8 cellular contexts compared by ENCODE assay signal in the genomic region with DNA sequence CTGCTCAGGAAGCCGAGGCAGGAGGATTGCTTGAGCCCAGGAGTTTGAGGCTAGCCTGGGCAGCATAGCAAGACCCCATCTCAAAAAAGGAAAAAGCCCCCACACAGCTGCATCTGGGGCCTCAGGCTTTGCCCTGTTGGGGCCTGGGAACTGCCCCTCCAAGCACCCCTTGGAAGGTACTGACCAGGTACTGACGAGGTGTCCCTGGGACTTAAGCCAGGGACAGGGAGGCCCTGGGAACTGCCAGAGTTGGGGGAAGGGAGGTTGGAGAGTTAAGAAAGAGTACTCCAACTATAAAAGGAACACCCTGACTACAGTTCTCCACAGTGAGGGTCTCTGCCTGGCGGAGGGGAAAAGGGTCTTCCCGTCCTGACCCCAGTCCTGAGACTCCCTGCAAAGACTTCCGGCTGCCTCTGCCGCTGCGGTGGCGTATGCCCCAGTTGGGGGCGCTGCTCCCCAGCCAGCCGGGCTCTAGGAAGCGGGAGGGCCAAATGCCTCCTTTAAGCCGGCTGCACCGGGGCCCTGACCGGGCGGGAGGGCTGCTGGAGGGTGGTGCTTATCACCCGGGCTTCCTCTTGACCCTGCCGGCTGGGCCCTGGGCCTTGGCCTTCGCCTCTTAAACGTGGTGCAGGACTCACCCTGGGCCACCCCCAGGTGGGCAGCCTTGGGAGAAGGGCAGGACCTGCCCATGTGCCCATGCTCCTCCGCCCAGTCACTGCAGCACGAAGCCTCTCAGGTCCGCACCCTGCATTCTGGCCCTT. TPM values are rescaled to one million over a fixed set of nuclear protein-coding genes. Genes with fewer than 3 reads are reported as not detected.
A peak's percentile ranks its signal among the peaks of the same experiment; 100 is the strongest.
DNase-seq lines count a peak whose midpoint lies in the region; ATAC-seq and TF ChIP-seq lines count a peak whose summit lies in the region.

No MANE protein-coding gene starts in this region.

- peaks cover 4% of the 10 kb centered on the region; the same call in 1 of the 2 replicates for H3F3A ChIP-seq in GM23248 (ENCODE audit: insufficient read depth)

- H2AFZ ChIP-seq in GM23248: no peak overlapping the region

- H3K36me3 ChIP-seq in GM23248 (ENCODE audit: low read depth) (no peaks in the 10 kb centered on the region), Peyer's patch (no peaks in the 10 kb centered on the region), iPS-18a (ENCODE audit: control insufficient read depth, low read depth, low read length) (no peaks in the 10 kb centered on the region)

- no peaks in the 10 kb centered on the region for H3K79me2 ChIP-seq in GM23248 (ENCODE audit: insufficient read depth)

- H4K20me1 ChIP-seq in GM23248 (ENCODE audit: insufficient read depth): no peaks in the 10 kb centered on the region

- DNase-seq in AML-193 (lab: John Stamatoyannopoulos, UW) (peak; percentile 38 to 57), GM23248 (peak; percentile 66), Peyer's patch (peak in 2 of 3 donors; percentile 65 to 66)
- DNase-seq in activated naive CD8-positive, alpha-beta T cell treated with anti-CD3 and anti-CD28 coated beads, Interleukin-2, amount 10 ng/mL, durations not matched to agents 7 days and 5 days: peak; percentile 80
- DNase-seq in stimulated activated CD4-positive, alpha-beta T cell treated with anti-CD3 and anti-CD28 coated beads, Interleukin-15, amount 100 ng/mL, for 24 hours: peak; percentile 72

- no peak overlapping the region for H3K4me3 ChIP-seq in GM23248
- H3K4me3 ChIP-seq in Peyer's patch: no peak overlapping the region
- peak overlapping the region; percentile 35 for H3K4me3 ChIP-seq in iPS-18a (ENCODE audit: low read length)

- H3K27me3 Mint-ChIP-seq in activated naive CD8-positive, alpha-beta T cell treated with anti-CD3 and anti-CD28 coated beads, Interleukin-2, amount 10 ng/mL, durations not matched to agents 7 days and 5 days: peaks cover 11% of the 10 kb centered on the region

- H3K4me1 ChIP-seq in GM23248 (ENCODE audit: insufficient read depth) (peaks cover under 1% of the 10 kb centered on the region; the same call in 1 of the 2 replicates), Peyer's patch (peaks cover 0 to 5% (median 0%) of the 10 kb centered on the region in 4 donors), iPS-18a (ENCODE audit: control insufficient read depth, low read depth, low read length) (peaks cover 4% of the 10 kb centered on the region)

- no peak for TF ChIP-seq POLR2A in Peyer's patch (IDR thresholded peaks at IDR 0.05)

- no peaks in the 10 kb centered on the region for H3K9me2 ChIP-seq in GM23248 (ENCODE audit: insufficient read depth)

- H3K27me3 ChIP-seq in GM23248 (replicated peaks; ENCODE audit: insufficient read depth): no peaks in the 10 kb centered on the region; the same call in 1 of the 2 replicates
- no peaks in the 10 kb centered on the region for H3K27me3 ChIP-seq in Peyer's patch
- peaks cover 7% of the 10 kb centered on the region for H3K27me3 ChIP-seq in iPS-18a (ENCODE audit: control insufficient read depth, insufficient read depth, low read length)

- no peaks in the 10 kb centered on the region for H3K9me3 Mint-ChIP-seq in activated naive CD8-positive, alpha-beta T cell treated with anti-CD3 and anti-CD28 coated beads, Interleukin-2, amount 10 ng/mL, durations not matched to agents 7 days and 5 days

- no peak overlapping the region for H3K4me2 ChIP-seq in GM23248 (ENCODE audit: unreplicated experiment)

- peak; percentile 78 for ATAC-seq in activated naive CD8-positive, alpha-beta T cell treated with anti-CD3 and anti-CD28 coated beads, Interleukin-2, amount 10 ng/mL, durations not matched to agents 7 days and 5 days (ENCODE audit: low read depth)
- ATAC-seq in GM21515 (IDR thresholded peaks at IDR 0.05; ENCODE audit: unreplicated experiment) (no peak), HG03025 (IDR thresholded peaks at IDR 0.05; ENCODE audit: low FRiP score, unreplicated experiment) (no peak)

- H3K9me3 ChIP-seq in GM23248 (ENCODE audit: low read depth) (no peaks in the 10 kb centered on the region), Peyer's patch (no peaks in the 10 kb centered on the region), iPS-18a (ENCODE audit: control insufficient read depth, low read depth, low read length) (no peaks in the 10 kb centered on the region)

- peak in 5 of 6 experiments; percentile 16 to 59 (median 53) for TF ChIP-seq CTCF in Peyer's patch (IDR thresholded peaks at IDR 0.05)

- POLR2A ChIA-PET in activated naive CD8-positive, alpha-beta T cell treated with anti-CD3 and anti-CD28 coated beads, Interleukin-2, amount 10 ng/mL, durations not matched to agents 7 days and 5 days (lab: Charles Lee): no interaction called here

- in situ Hi-C loops in GM23248 (cut with MboI): no loop called here

- H3K4me3 Mint-ChIP-seq in activated naive CD8-positive, alpha-beta T cell treated with anti-CD3 and anti-CD28 coated beads, Interleukin-2, amount 10 ng/mL, durations not matched to agents 7 days and 5 days: no peak overlapping the region

- WGBS in GM23248 (ENCODE audit: low coverage in 1 of 2, low lambda C conversion rate in 2 of 2, missing lambda C conversion rate in 2 of 2), 2 experiments: 35% methylated on average over 13 to 22 of the region's 22 CpGs

- H3K27ac Mint-ChIP-seq in activated naive CD8-positive, alpha-beta T cell treated with anti-CD3 and anti-CD28 coated beads, Interleukin-2, amount 10 ng/mL, durations not matched to agents 7 days and 5 days: no peak overlapping the region

- H3K9ac ChIP-seq in GM23248 (no peak overlapping the region), iPS-18a (ENCODE audit: low read length) (no peak overlapping the region)

- H3K27ac ChIP-seq in GM23248: no peak overlapping the region
- H3K27ac ChIP-seq in Peyer's patch: no peak overlapping the region
- H3K27ac ChIP-seq in iPS-18a (ENCODE audit: low read length): no peak overlapping the region

- no peaks in the 10 kb centered on the region for H3K36me3 Mint-ChIP-seq in activated naive CD8-positive, alpha-beta T cell treated with anti-CD3 and anti-CD28 coated beads, Interleukin-2, amount 10 ng/mL, durations not matched to agents 7 days and 5 days

- H3K4me1 Mint-ChIP-seq in activated naive CD8-positive, alpha-beta T cell treated with anti-CD3 and anti-CD28 coated beads, Interleukin-2, amount 10 ng/mL, durations not matched to agents 7 days and 5 days: peaks cover 4% of the 10 kb centered on the region

RNA-seq across cellular contexts. Expression of a gene that starts 12.8 kb away (rescaled TPM):
- not detected in 2 replicates for total RNA-seq in GM23248 (2014; rRNA removed; shearing (Covaris generic))
- polyA plus RNA-seq in GM23248 (2016; fragmentation: Nextera tagmentation; extraction: Ambion mirVana): not detected in 2 replicates
- under 1 TPM in 1 of 4 donors, not detected in 3; 0.35 TPM for total RNA-seq in Peyer's patch
- total RNA-seq in activated naive CD8-positive, alpha-beta T cell treated with anti-CD3 and anti-CD28 coated beads, Interleukin-2, amount 10 ng/mL, durations not matched to agents 7 days and 5 days: under 1 TPM; 0.34 to 0.64 TPM

RNA-seq across cellular contexts. Expression of a gene that starts 25.2 kb away (rescaled TPM):
- not detected in 2 replicates for total RNA-seq in GM23248 (2014; rRNA removed; shearing (Covaris generic))
- not detected in 2 replicates for polyA plus RNA-seq in GM23248 (2016; fragmentation: Nextera tagmentation; extraction: Ambion mirVana)
- total RNA-seq in Peyer's patch: 1 to 10 TPM in 1 of 4 donors, not detected in 3; 4.3 TPM
- not detected for total RNA-seq in activated naive CD8-positive, alpha-beta T cell treated with anti-CD3 and anti-CD28 coated beads, Interleukin-2, amount 10 ng/mL, durations not matched to agents 7 days and 5 days

RNA-seq across cellular contexts. Expression of a gene that starts 32.2 kb away (rescaled TPM):
- not detected in 2 replicates for total RNA-seq in GM23248 (2014; rRNA removed; shearing (Covaris generic))
- polyA plus RNA-seq in GM23248 (2016; fragmentation: Nextera tagmentation; extraction: Ambion mirVana): not detected in 2 replicates
- under 1 TPM in 1 of 4 donors, not detected in 3; 0.54 TPM for total RNA-seq in Peyer's patch
- total RNA-seq in activated naive CD8-positive, alpha-beta T cell treated with anti-CD3 and anti-CD28 coated beads, Interleukin-2, amount 10 ng/mL, durations not matched to agents 7 days and 5 days: under 1 TPM in 1 of 2 experiments, not detected in 1; 0.19 TPM

RNA-seq across cellular contexts. Expression of a gene that starts 32.9 kb away (rescaled TPM):
- 23.9 and 27.7 TPM in 2 replicates for total RNA-seq in GM23248 (2014; rRNA removed; shearing (Covaris generic))
- polyA plus RNA-seq in GM23248 (2016; fragmentation: Nextera tagmentation; extraction: Ambion mirVana): 17.1 and 19.2 TPM in 2 replicates
- total RNA-seq in Peyer's patch: 10 to 100 TPM; 21.2 to 42.9 (median 36.7) TPM
- 10 to 100 TPM; 60.1 to 60.4 TPM for total RNA-seq in activated naive CD8-positive, alpha-beta T cell treated with anti-CD3 and anti-CD28 coated beads, Interleukin-2, amount 10 ng/mL, durations not matched to agents 7 days and 5 days

RNA-seq across cellular contexts. Expression of a gene that starts 38.0 kb away (rescaled TPM):
- total RNA-seq in GM23248 (2014; rRNA removed; shearing (Covaris generic)): 13.5 and 19.9 TPM in 2 replicates
- 9.4 and 10.4 TPM in 2 replicates for polyA plus RNA-seq in GM23248 (2016; fragmentation: Nextera tagmentation; extraction: Ambion mirVana)
- 10 to 100 TPM; 42.3 to 78.4 (median 65.8) TPM for total RNA-seq in Peyer's patch
- 10 to 100 TPM; 31.6 to 32.2 TPM for total RNA-seq in activated naive CD8-positive, alpha-beta T cell treated with anti-CD3 and anti-CD28 coated beads, Interleukin-2, amount 10 ng/mL, durations not matched to agents 7 days and 5 days
